Comparison of ENCODE assay signal across 8 cellular contexts in the genomic region with DNA sequence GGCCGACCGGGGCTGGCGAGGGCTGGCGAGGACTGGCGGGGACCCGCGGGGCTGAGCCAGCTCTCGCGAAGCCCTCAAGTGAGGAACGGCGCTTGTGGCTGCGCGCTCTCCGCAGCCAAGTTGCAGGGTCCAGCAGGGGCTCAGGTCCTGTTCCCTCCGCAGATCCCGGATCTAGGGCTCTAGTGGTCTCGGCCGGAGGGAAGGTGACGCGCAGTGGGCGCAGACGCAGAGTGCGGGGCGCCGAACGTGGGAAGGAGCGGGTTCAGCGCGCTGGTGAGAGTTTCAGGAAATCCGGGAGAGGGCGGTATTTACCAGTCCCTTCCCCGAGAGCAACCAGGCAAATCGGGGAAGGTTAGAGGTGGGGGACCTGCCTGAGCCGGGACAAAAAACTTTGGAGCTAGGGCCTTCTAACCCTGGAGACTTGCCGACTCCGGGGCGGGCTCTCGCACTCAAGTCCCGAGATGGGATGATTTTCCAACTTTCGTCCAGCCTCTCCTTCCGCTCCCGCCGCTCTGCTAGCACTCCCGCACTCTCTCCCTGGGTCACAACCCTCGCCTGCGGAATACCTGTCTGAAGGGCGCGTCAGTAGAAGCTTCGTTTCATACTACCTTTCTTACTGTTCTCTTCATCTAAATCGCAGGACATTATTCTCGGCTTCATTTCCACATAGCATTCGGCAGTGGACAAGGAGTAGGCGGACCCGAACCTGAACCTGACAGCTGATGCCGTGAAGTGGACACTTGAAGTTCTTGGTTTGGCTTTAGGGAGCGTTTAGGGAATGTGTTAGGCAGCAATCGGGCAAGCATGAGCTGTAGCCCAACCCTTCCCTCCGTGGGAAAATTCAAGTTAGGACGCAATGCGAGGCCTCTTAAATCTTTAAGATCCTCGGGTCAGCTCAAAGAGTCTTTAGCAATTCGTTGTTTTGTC. TPM values are rescaled to one million over a fixed set of nuclear protein-coding genes. Genes with fewer than 3 reads are reported as not detected.
DNase-seq lines count a peak whose midpoint lies in the region; ATAC-seq and TF ChIP-seq lines count a peak whose summit lies in the region.

No MANE protein-coding gene starts in this region.

- H3K9me3 Mint-ChIP-seq in CD4-positive, alpha-beta memory T cell: peaks cover 0 to 6% (median 3%) of the 10 kb centered on the region in 8 donors

- H3K9me3 ChIP-seq in right cardiac atrium (ENCODE audit: control insufficient read depth, low read length) (no peaks in the 10 kb centered on the region), smooth muscle cell (replicated peaks; ENCODE audit: low read depth) (no peaks in the 10 kb centered on the region)
- H3K9me3 ChIP-seq in CD4-positive, alpha-beta memory T cell (ENCODE audit: control insufficient read depth in 1 of 2, low read length in 2 of 2): no peaks in the 10 kb centered on the region

- no peaks in the 10 kb centered on the region for H3K36me3 ChIP-seq in smooth muscle cell (ENCODE audit: low read depth)
- H3K36me3 ChIP-seq in CD4-positive, alpha-beta memory T cell (ENCODE audit: insufficient read depth, low read length): no peaks in the 10 kb centered on the region

- peak overlapping the region; percentile 92 for H3K4me2 ChIP-seq in smooth muscle cell

- H3F3A ChIP-seq in smooth muscle cell (ENCODE audit: low read depth): no peaks in the 10 kb centered on the region

- H3K4me3 ChIP-seq in right cardiac atrium (ENCODE audit: low read length) (peak overlapping the region; percentile 37), smooth muscle cell (peak overlapping the region; percentile 48)
- no peak overlapping the region for H3K4me3 ChIP-seq in CD4-positive, alpha-beta memory T cell (ENCODE audit: low read length in 2 of 2)

- 2% methylated on average over 62 of the region's 62 CpGs for WGBS in right cardiac atrium
- 3% methylated on average over 52 of the region's 62 CpGs for WGBS in smooth muscle cell (ENCODE audit: low lambda C conversion rate)

- peak overlapping the region; percentile 81 for H2AFZ ChIP-seq in smooth muscle cell (ENCODE audit: low read depth)

- H3K4me1 ChIP-seq in right cardiac atrium (ENCODE audit: control insufficient read depth, insufficient read depth, low read length) (peaks cover 3% of the 10 kb centered on the region), smooth muscle cell (ENCODE audit: low read depth) (peaks cover 11% of the 10 kb centered on the region)
- H3K4me1 ChIP-seq in CD4-positive, alpha-beta memory T cell (ENCODE audit: insufficient read depth, low read length): no peaks in the 10 kb centered on the region

- DNase-seq in AG08396 (ENCODE audit: low spot score) (peak; percentile 58), HuH-7 (ENCODE audit: low spot score) (peak; percentile 50), right cardiac atrium (peak in 1 of 3 donors; percentile 52), smooth muscle cell (lab: John Stamatoyannopoulos, UW; ENCODE audit: unreplicated experiment) (no peak), HT-29 (ENCODE audit: low spot score) (no peak), mucosa of gallbladder (ENCODE audit: low spot score) (no peak)
- no peak for DNase-seq in CD4-positive, alpha-beta memory T cell

- peaks cover 41 to 50% of the 10 kb centered on the region in 2 donors for H3K27me3 Mint-ChIP-seq in CD4-positive, alpha-beta memory T cell

- ATAC-seq in SK-N-SH treated with all-trans-retinoic acid at 6 μM for 48 hours (peak; percentile 91), right cardiac atrium (peak; percentile 74 to 78)

- H3K79me2 ChIP-seq in smooth muscle cell (ENCODE audit: low read depth): no peaks in the 10 kb centered on the region

- no peaks in the 10 kb centered on the region for H4K20me1 ChIP-seq in smooth muscle cell (ENCODE audit: low read depth)

- H3K9ac ChIP-seq in smooth muscle cell (ENCODE audit: low read depth): no peak overlapping the region

- POLR2A ChIA-PET in CD4-positive, alpha-beta memory T cell (lab: Charles Lee; ENCODE audit: partially characterized antibody): no interaction called here

- H3K27me3 ChIP-seq in right cardiac atrium (ENCODE audit: control insufficient read depth, insufficient read depth) (peaks cover 10% of the 10 kb centered on the region), smooth muscle cell (ENCODE audit: low read depth) (peaks cover 98% of the 10 kb centered on the region)
- peaks cover 43% of the 10 kb centered on the region for H3K27me3 ChIP-seq in CD4-positive, alpha-beta memory T cell (ENCODE audit: insufficient read depth, low read length)

- no peaks in the 10 kb centered on the region for H3K36me3 Mint-ChIP-seq in CD4-positive, alpha-beta memory T cell

- CTCF ChIA-PET in CD4-positive, alpha-beta memory T cell (lab: Charles Lee; ENCODE audit: partially characterized antibody): no interaction called here

- intact Hi-C loops in right cardiac atrium (cut with DNase I): loop anchor here (5.0 to 10.0 kb wide), 2 partner anchors 294 to 297 kb away; no protein-coding TSS in a partner anchor
- intact Hi-C loops in CD4-positive, alpha-beta memory T cell (cut with micrococcal nuclease): no loop called here

- H3K4me3 Mint-ChIP-seq in CD4-positive, alpha-beta memory T cell: no peak overlapping the region

- H3K27ac Mint-ChIP-seq in CD4-positive, alpha-beta memory T cell: no peak overlapping the region

- H3K27ac ChIP-seq in right cardiac atrium (ENCODE audit: low read length): no peak overlapping the region
- H3K27ac ChIP-seq in smooth muscle cell (ENCODE audit: low read depth): no peak overlapping the region
- no peak overlapping the region for H3K27ac ChIP-seq in CD4-positive, alpha-beta memory T cell (ENCODE audit: low read depth, low read length)

- peak; percentile 55 for TF ChIP-seq CTCF in smooth muscle cell (IDR thresholded peaks at IDR 0.05; ENCODE audit: borderline replicate concordance, insufficient read depth, poor library complexity, severe bottlenecking)

- peaks cover 0 to 8% (median 2%) of the 10 kb centered on the region in 4 donors for H3K4me1 Mint-ChIP-seq in CD4-positive, alpha-beta memory T cell

TF ChIP-seq in SK-N-SH treated with all-trans-retinoic acid at 6 μM for 48 hours, 23 proteins besides CTCF, POLR2A, EP300 and RAD21:
- no peak for TF ChIP-seq ISL1 (CRISPR knock-in tag; IDR thresholded peaks at IDR 0.05)
- TF ChIP-seq ZFP30 (CRISPR knock-in tag; IDR thresholded peaks at IDR 0.05): no peak
- TF ChIP-seq, protein P1, sequence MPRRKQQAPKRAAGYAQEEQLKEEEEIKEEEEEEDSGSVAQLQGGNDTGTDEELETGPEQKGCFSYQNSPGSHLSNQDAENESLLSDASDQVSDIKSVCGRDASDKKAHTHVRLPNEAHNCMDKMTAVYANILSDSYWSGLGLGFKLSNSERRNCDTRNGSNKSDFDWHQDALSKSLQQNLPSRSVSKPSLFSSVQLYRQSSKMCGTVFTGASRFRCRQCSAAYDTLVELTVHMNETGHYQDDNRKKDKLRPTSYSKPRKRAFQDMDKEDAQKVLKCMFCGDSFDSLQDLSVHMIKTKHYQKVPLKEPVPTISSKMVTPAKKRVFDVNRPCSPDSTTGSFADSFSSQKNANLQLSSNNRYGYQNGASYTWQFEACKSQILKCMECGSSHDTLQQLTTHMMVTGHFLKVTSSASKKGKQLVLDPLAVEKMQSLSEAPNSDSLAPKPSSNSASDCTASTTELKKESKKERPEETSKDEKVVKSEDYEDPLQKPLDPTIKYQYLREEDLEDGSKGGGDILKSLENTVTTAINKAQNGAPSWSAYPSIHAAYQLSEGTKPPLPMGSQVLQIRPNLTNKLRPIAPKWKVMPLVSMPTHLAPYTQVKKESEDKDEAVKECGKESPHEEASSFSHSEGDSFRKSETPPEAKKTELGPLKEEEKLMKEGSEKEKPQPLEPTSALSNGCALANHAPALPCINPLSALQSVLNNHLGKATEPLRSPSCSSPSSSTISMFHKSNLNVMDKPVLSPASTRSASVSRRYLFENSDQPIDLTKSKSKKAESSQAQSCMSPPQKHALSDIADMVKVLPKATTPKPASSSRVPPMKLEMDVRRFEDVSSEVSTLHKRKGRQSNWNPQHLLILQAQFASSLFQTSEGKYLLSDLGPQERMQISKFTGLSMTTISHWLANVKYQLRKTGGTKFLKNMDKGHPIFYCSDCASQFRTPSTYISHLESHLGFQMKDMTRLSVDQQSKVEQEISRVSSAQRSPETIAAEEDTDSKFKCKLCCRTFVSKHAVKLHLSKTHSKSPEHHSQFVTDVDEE (CRISPR knock-in tag; IDR thresholded peaks at IDR 0.05): no peak
- TF ChIP-seq ZNF565 (CRISPR knock-in tag; conservative IDR thresholded peaks at IDR 0.05; ENCODE audit: low read depth): no peak
- no peak for TF ChIP-seq PPARA (CRISPR knock-in tag; IDR thresholded peaks at IDR 0.05; ENCODE audit: borderline replicate concordance)
- TF ChIP-seq ESRRG (CRISPR knock-in tag; IDR thresholded peaks at IDR 0.05): no peak
- no peak for TF ChIP-seq SNAI2 (CRISPR knock-in tag; IDR thresholded peaks at IDR 0.05)
- no peak for TF ChIP-seq ZC3H10 (CRISPR knock-in tag; IDR thresholded peaks at IDR 0.05)
- TF ChIP-seq, protein P2, sequence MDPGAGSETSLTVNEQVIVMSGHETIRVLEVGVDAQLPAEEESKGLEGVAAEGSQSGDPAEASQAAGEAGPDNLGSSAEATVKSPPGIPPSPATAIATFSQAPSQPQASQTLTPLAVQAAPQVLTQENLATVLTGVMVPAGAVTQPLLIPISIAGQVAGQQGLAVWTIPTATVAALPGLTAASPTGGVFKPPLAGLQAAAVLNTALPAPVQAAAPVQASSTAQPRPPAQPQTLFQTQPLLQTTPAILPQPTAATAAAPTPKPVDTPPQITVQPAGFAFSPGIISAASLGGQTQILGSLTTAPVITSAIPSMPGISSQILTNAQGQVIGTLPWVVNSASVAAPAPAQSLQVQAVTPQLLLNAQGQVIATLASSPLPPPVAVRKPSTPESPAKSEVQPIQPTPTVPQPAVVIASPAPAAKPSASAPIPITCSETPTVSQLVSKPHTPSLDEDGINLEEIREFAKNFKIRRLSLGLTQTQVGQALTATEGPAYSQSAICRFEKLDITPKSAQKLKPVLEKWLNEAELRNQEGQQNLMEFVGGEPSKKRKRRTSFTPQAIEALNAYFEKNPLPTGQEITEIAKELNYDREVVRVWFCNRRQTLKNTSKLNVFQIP (CRISPR knock-in tag; IDR thresholded peaks at IDR 0.05; ENCODE audit: borderline replicate concordance, low read depth): no peak
- TF ChIP-seq GLIS3 (CRISPR knock-in tag; IDR thresholded peaks at IDR 0.05): no peak
- no peak for TF ChIP-seq TCF4 (CRISPR knock-in tag; IDR thresholded peaks at IDR 0.05; ENCODE audit: borderline replicate concordance)

RNA-seq across cellular contexts. Expression of gene PAX9, which starts 13.6 kb away (rescaled TPM):
- total RNA-seq in right cardiac atrium (not detected), smooth muscle cell (0.04 TPM in 1 of 2 replicates, not detected in the other), mucosa of gallbladder (not detected)
- polyA plus RNA-seq in right cardiac atrium (not detected), smooth muscle cell (not detected in 2 replicates)
- not detected for total RNA-seq in CD4-positive, alpha-beta memory T cell
- under 1 TPM in 1 of 2 donors, not detected in 1; 0.03 TPM for polyA plus RNA-seq in CD4-positive, alpha-beta memory T cell
- total RNA-seq in HT-29 (2014; rRNA removed; shearing (Covaris generic)): 1.5 and 2.7 TPM in 2 replicates

Comparison
In these comparisons a context has a peak if more than half of its experiments do, and no peak if none do; other contexts are left out.
1. DNase-seq: peak in AG08396 (single experiment) and HuH-7 (single experiment); none in smooth muscle cell (single experiment), CD4-positive, alpha-beta memory T cell (0 of 5), HT-29 (single experiment) and mucosa of gallbladder (single experiment).
2. H3K4me3 ChIP-seq: peak in right cardiac atrium (single experiment) and smooth muscle cell (single experiment); none in CD4-positive, alpha-beta memory T cell (0 of 2).